In the genomic region with DNA sequence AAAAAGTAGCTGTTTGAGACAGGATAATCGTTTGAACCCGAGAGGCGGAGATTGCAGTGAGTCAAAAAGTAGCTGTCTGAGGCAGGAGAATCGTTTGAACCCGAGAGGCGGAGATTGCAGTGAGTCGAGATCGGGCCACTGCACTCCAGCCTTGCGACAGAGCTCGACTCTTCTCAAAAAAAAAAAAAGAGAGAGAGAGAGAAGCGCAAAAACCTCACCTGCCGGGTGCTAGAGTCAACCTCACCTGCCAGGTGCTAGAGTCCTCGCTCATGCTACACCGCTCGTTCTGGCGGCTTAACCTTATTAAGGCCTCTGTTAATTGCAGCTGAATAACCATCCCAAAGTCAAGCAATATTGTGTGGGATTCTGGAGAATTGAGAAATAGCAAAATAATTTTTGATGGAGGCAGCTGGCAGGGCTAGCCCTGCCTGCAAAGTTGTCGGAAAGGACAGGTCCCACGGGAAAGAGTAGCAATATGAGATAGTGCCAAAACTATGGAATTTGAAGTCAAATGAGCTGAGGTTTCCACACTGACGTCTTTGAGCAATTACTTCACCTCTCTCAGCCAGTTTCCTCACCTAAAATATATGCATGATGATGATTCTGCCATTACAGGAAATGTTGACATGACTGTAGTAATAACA, we compare ENCODE assay signal across 8 cellular contexts. TPM values are rescaled to one million over a fixed set of nuclear protein-coding genes. Genes with fewer than 3 reads are reported as not detected.
DNase-seq lines count a peak whose midpoint lies in the region; ATAC-seq and TF ChIP-seq lines count a peak whose summit lies in the region.

No MANE protein-coding gene starts in this region.

- H3K27ac ChIP-seq in temporal lobe (ENCODE audit: low read depth, low read length): peak overlapping the region; percentile 84

- no peaks in the 10 kb centered on the region for H3K27me3 Mint-ChIP-seq in activated T-cell treated with anti-CD3 and anti-CD28 coated beads, Interleukin-2, amount 50 U/mL, for 24 hours
- no peaks in the 10 kb centered on the region for H3K27me3 Mint-ChIP-seq in activated CD8-positive, alpha-beta T cell treated with anti-CD3 and anti-CD28 coated beads for 36 hours

- H3K4me1 Mint-ChIP-seq in activated T-cell treated with anti-CD3 and anti-CD28 coated beads, Interleukin-2, amount 50 U/mL, for 24 hours (ENCODE audit: low read depth): peaks cover 40% of the 10 kb centered on the region
- peaks cover 39% of the 10 kb centered on the region for H3K4me1 Mint-ChIP-seq in activated CD8-positive, alpha-beta T cell treated with anti-CD3 and anti-CD28 coated beads for 36 hours (ENCODE audit: low read depth)

- intact Hi-C loops in activated CD8-positive, alpha-beta T cell treated with anti-CD3 and anti-CD28 coated beads for 36 hours (cut with micrococcal nuclease): no loop called here

- ATAC-seq in activated CD8-positive, alpha-beta T cell treated with anti-CD3 and anti-CD28 coated beads for 36 hours: peak; percentile 40
- ATAC-seq in GM18502 (IDR thresholded peaks at IDR 0.05; ENCODE audit: poor library complexity, unreplicated experiment) (no peak), HG03196 (IDR thresholded peaks at IDR 0.05; ENCODE audit: unreplicated experiment) (no peak)

- peaks cover 2% of the 10 kb centered on the region for H3K9me3 Mint-ChIP-seq in activated T-cell treated with anti-CD3 and anti-CD28 coated beads, Interleukin-2, amount 50 U/mL, for 24 hours
- no peaks in the 10 kb centered on the region for H3K9me3 Mint-ChIP-seq in activated CD8-positive, alpha-beta T cell treated with anti-CD3 and anti-CD28 coated beads for 36 hours

- POLR2A ChIA-PET in activated CD8-positive, alpha-beta T cell treated with anti-CD3 and anti-CD28 coated beads for 36 hours (lab: Charles Lee): interaction anchor here (0.7 to 3.6 kb wide), 7 partner anchors 11 to 350 kb away, joined by 3 to 45 read pairs (median 3); partner anchors contain the start of gene C18orf32

- peak overlapping the region; percentile 96 for H3K27ac Mint-ChIP-seq in activated T-cell treated with anti-CD3 and anti-CD28 coated beads, Interleukin-2, amount 50 U/mL, for 24 hours
- peak overlapping the region; percentile 95 for H3K27ac Mint-ChIP-seq in activated CD8-positive, alpha-beta T cell treated with anti-CD3 and anti-CD28 coated beads for 36 hours

- CTCF ChIA-PET in activated CD8-positive, alpha-beta T cell treated with anti-CD3 and anti-CD28 coated beads for 36 hours (lab: Charles Lee): interaction anchor here (0.7 to 3.7 kb wide), 4 partner anchors 14 to 769 kb away, joined by 3 to 10 read pairs (median 4); partner anchors contain the start of gene C18orf32

- H3K36me3 Mint-ChIP-seq in activated T-cell treated with anti-CD3 and anti-CD28 coated beads, Interleukin-2, amount 50 U/mL, for 24 hours (ENCODE audit: low read depth): peaks cover 13% of the 10 kb centered on the region
- no peaks in the 10 kb centered on the region for H3K36me3 Mint-ChIP-seq in activated CD8-positive, alpha-beta T cell treated with anti-CD3 and anti-CD28 coated beads for 36 hours (ENCODE audit: low read depth)

- no peak for DNase-seq in activated T-cell treated with anti-CD3 and anti-CD28 coated beads, Interleukin-2, amount 50 U/mL, for 24 hours
- no peak for DNase-seq in activated T-cell treated with anti-CD3 and anti-CD28 coated beads, Interleukin-2, amount 50 U/mL, for 48 hours
- DNase-seq in activated CD8-positive, alpha-beta T cell treated with anti-CD3 and anti-CD28 coated beads for 36 hours: no peak
- DNase-seq in iris pigment epithelial cell (ENCODE audit: low read depth): peak; percentile 19
- DNase-seq in glomerular visceral epithelial cell (ENCODE audit: extremely low spot score): no peak

- TF ChIP-seq CTCF in activated CD8-positive, alpha-beta T cell treated with anti-CD3 and anti-CD28 coated beads for 36 hours (IDR thresholded peaks at IDR 0.05): no peak

- H3K4me3 Mint-ChIP-seq in activated T-cell treated with anti-CD3 and anti-CD28 coated beads, Interleukin-2, amount 50 U/mL, for 24 hours: peak overlapping the region; percentile 82
- peak overlapping the region; percentile 84 for H3K4me3 Mint-ChIP-seq in activated CD8-positive, alpha-beta T cell treated with anti-CD3 and anti-CD28 coated beads for 36 hours

RNA-seq across cellular contexts. Expression of gene DYM, which starts 0.6 kb away (rescaled TPM):
- 10 to 100 TPM; 63.7 to 69.3 TPM for total RNA-seq in activated CD8-positive, alpha-beta T cell treated with anti-CD3 and anti-CD28 coated beads for 36 hours
- 61.5 TPM for total RNA-seq in temporal lobe

RNA-seq across cellular contexts. Expression of gene C18orf32, which starts 26.0 kb away (rescaled TPM):
- total RNA-seq in activated CD8-positive, alpha-beta T cell treated with anti-CD3 and anti-CD28 coated beads for 36 hours: 10 to 100 TPM; 21.7 to 22.4 TPM
- total RNA-seq in temporal lobe: 34.9 TPM

RNA-seq across cellular contexts. Expression of gene RPL17, which starts 31.2 kb away (rescaled TPM):
- total RNA-seq in activated CD8-positive, alpha-beta T cell treated with anti-CD3 and anti-CD28 coated beads for 36 hours: 1,000 to 10,000 TPM; 2,442 to 2,539 TPM
- 922 TPM for total RNA-seq in temporal lobe
